Comparison of ENCODE assay signal across 9 cellular contexts in the genomic region with DNA sequence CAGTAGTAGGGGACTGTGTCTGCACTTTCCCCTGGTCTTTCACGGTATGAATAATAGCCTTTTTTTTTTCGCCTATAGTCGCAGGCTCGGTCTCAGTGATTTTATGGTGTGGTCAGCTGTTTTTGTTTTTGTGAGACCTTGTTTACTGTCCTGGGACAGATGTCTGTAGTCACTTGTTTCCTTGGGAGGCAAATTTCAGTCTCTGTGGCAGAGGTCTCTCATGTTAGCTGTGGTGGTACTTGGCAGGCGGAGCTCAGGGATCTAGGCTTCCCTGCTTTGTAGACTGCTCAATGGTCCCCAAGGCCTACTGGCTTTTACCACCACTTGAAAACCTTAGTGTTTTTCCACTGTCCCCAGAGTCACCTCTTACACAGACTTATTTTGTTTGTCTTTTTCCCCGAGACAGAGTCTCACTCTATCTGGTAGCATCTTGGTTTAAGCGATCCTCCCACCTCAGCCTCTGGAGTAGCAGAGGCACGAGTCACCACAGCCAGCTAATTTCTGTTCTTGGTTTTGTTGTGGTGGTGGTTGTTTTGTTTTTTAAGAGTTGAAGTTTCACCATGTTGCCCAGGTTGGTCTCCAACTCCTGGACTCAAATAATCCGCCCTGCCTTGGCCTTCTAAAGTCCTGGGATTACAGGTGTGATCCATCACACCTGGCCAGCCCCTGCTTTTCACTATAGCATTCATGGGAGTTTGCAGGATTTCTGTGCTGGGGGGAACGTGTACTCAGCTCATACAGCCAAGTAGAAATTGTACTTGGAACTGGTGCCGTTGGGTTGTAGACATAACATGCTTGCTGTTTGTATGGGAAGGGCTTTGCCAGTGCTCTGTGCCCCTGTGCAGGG. TPM values are rescaled to one million over a fixed set of nuclear protein-coding genes. Genes with fewer than 3 reads are reported as not detected.
DNase-seq lines count a peak whose midpoint lies in the region; ATAC-seq and TF ChIP-seq lines count a peak whose summit lies in the region.
"Had no signal": no experiment of that assay in that cellular context is flagged by ENCODE, and none has a peak within 500 bp of the region (broad histone marks: within the 10 kb centered on the region; RNA-seq: fewer than 3 reads in every experiment).

No MANE protein-coding gene starts in this region.

- H3K4me3 Mint-ChIP-seq in activated CD4-positive, alpha-beta memory T cell treated with anti-CD3 and anti-CD28 coated beads for 36 hours: no peak overlapping the region
- H3K4me3 Mint-ChIP-seq in activated CD4-positive, alpha-beta memory T cell treated with anti-CD3 and anti-CD28 coated beads, Interleukin-2, amount 10 ng/mL, durations not matched to agents 7 days and 5 days: no peak overlapping the region

- no peaks in the 10 kb centered on the region for H3K27me3 ChIP-seq in hepatocyte
- H3K27me3 ChIP-seq in subcutaneous abdominal adipose tissue (ENCODE audit: control insufficient read depth in 5 of 5, insufficient read depth in 4 of 5, low read length in 5 of 5): no peaks in the 10 kb centered on the region

- POLR2A ChIA-PET in activated CD4-positive, alpha-beta memory T cell treated with anti-CD3 and anti-CD28 coated beads for 36 hours (lab: Charles Lee): interaction anchor here (1.0 to 3.2 kb wide), 9 partner anchors 9 to 393 kb away, joined by 3 to 45 read pairs (median 8); a partner anchor contains a TSS
- POLR2A ChIA-PET in activated CD4-positive, alpha-beta memory T cell treated with anti-CD3 and anti-CD28 coated beads, Interleukin-2, amount 10 ng/mL, durations not matched to agents 7 days and 5 days (lab: Charles Lee): interaction anchor here (0.6 to 4.9 kb wide), 20 partner anchors 8 to 459 kb away, joined by 3 to 75 read pairs (median 6); a partner anchor contains a TSS

- peaks cover 6% of the 10 kb centered on the region for H3K4me1 ChIP-seq in hepatocyte (ENCODE audit: insufficient read depth)
- H3K4me1 ChIP-seq in subcutaneous abdominal adipose tissue (ENCODE audit: control insufficient read depth in 5 of 5, insufficient read depth in 5 of 5, low read length in 5 of 5): peaks cover 7 to 20% (median 17%) of the 10 kb centered on the region in 5 donors

- no peaks in the 10 kb centered on the region for H3K36me3 Mint-ChIP-seq in activated CD4-positive, alpha-beta memory T cell treated with anti-CD3 and anti-CD28 coated beads for 36 hours
- H3K36me3 Mint-ChIP-seq in activated CD4-positive, alpha-beta memory T cell treated with anti-CD3 and anti-CD28 coated beads, Interleukin-2, amount 10 ng/mL, durations not matched to agents 7 days and 5 days (ENCODE audit: low read depth): peaks cover 4% of the 10 kb centered on the region

- CTCF ChIA-PET in activated CD4-positive, alpha-beta memory T cell treated with anti-CD3 and anti-CD28 coated beads for 36 hours (lab: Charles Lee): interaction anchor here (2.1 kb wide), 1 partner anchor 55 kb away, joined by 7 read pairs; no protein-coding TSS in a partner anchor
- CTCF ChIA-PET in activated CD4-positive, alpha-beta memory T cell treated with anti-CD3 and anti-CD28 coated beads, Interleukin-2, amount 10 ng/mL, durations not matched to agents 7 days and 5 days (lab: Charles Lee): interaction anchor here (1.0 kb wide), 1 partner anchor 54 kb away, joined by 3 read pairs; no protein-coding TSS in a partner anchor

- no peak for ATAC-seq in GM21737 (IDR thresholded peaks at IDR 0.05; ENCODE audit: unreplicated experiment)
- no peak for ATAC-seq in HG03354 (IDR thresholded peaks at IDR 0.05; ENCODE audit: poor library complexity, severe bottlenecking, unreplicated experiment)

- H3K36me3 ChIP-seq in hepatocyte (replicated peaks; ENCODE audit: insufficient read depth, low read depth) (no peaks in the 10 kb centered on the region), subcutaneous abdominal adipose tissue (ENCODE audit: control insufficient read depth in 5 of 5, insufficient read depth in 5 of 5, low read length in 5 of 5) (no peaks in the 10 kb centered on the region)

- WGBS in hepatocyte (ENCODE audit: low lambda C conversion rate, missing lambda C conversion rate): 71% methylated on average over 11 of the region's 11 CpGs

- peak; percentile 60 for DNase-seq in activated CD4-positive, alpha-beta memory T cell treated with anti-CD3 and anti-CD28 coated beads for 36 hours
- DNase-seq in activated CD4-positive, alpha-beta memory T cell treated with anti-CD3 and anti-CD28 coated beads, Interleukin-2, amount 10 ng/mL, durations not matched to agents 7 days and 5 days: no peak
- DNase-seq in RPMI8226 (peak; percentile 56), hepatocyte (ENCODE audit: low spot score) (no peak), NCI-H187 (lab: John Stamatoyannopoulos, UW) (no peak)

- H3K27ac ChIP-seq in hepatocyte (peak overlapping the region; percentile 98), subcutaneous abdominal adipose tissue (ENCODE audit: low read depth, low read length) (peak overlapping the region; percentile 99)

- peak overlapping the region; percentile 66 for H3K4me2 ChIP-seq in hepatocyte

- no peaks in the 10 kb centered on the region for H3K27me3 Mint-ChIP-seq in activated CD4-positive, alpha-beta memory T cell treated with anti-CD3 and anti-CD28 coated beads for 36 hours
- H3K27me3 Mint-ChIP-seq in activated CD4-positive, alpha-beta memory T cell treated with anti-CD3 and anti-CD28 coated beads, Interleukin-2, amount 10 ng/mL, durations not matched to agents 7 days and 5 days: peaks cover 8% of the 10 kb centered on the region

- no peaks in the 10 kb centered on the region for H3K9me2 ChIP-seq in hepatocyte (replicated peaks; ENCODE audit: insufficient read depth)

- H3K9me3 ChIP-seq in hepatocyte (ENCODE audit: low read depth) (no peaks in the 10 kb centered on the region), subcutaneous abdominal adipose tissue (ENCODE audit: control insufficient read depth in 5 of 5, low read length in 5 of 5) (peaks cover 0 to 6% (median 0%) of the 10 kb centered on the region in 5 donors)

- no peaks in the 10 kb centered on the region for H3K9me3 Mint-ChIP-seq in activated CD4-positive, alpha-beta memory T cell treated with anti-CD3 and anti-CD28 coated beads for 36 hours
- peaks cover 4% of the 10 kb centered on the region for H3K9me3 Mint-ChIP-seq in activated CD4-positive, alpha-beta memory T cell treated with anti-CD3 and anti-CD28 coated beads, Interleukin-2, amount 10 ng/mL, durations not matched to agents 7 days and 5 days

- H3K4me1 Mint-ChIP-seq in activated CD4-positive, alpha-beta memory T cell treated with anti-CD3 and anti-CD28 coated beads for 36 hours (ENCODE audit: low read depth): peaks cover 20% of the 10 kb centered on the region
- peaks cover 24% of the 10 kb centered on the region for H3K4me1 Mint-ChIP-seq in activated CD4-positive, alpha-beta memory T cell treated with anti-CD3 and anti-CD28 coated beads, Interleukin-2, amount 10 ng/mL, durations not matched to agents 7 days and 5 days

- no peaks in the 10 kb centered on the region for H3K79me2 ChIP-seq in hepatocyte

- no peaks in the 10 kb centered on the region for H4K20me1 ChIP-seq in hepatocyte (ENCODE audit: insufficient read depth, poor library complexity, severe bottlenecking)

- H3K4me3 ChIP-seq in hepatocyte (no peak overlapping the region), subcutaneous abdominal adipose tissue (ENCODE audit: low read depth in 1 of 5, low read length in 5 of 5) (no peak overlapping the region)

- H3K9ac ChIP-seq in subcutaneous abdominal adipose tissue (ENCODE audit: low read length in 5 of 5): no peak overlapping the region

- no peak for TF ChIP-seq CTCF in hepatocyte (IDR thresholded peaks at IDR 0.05; ENCODE audit: poor library complexity)

- H2AFZ ChIP-seq in hepatocyte: no peak overlapping the region

- intact Hi-C loops in activated CD4-positive, alpha-beta memory T cell treated with anti-CD3 and anti-CD28 coated beads for 36 hours (cut with micrococcal nuclease): loop anchor here (2.0 to 10.0 kb wide), 4 partner anchors 181 to 1381 kb away; a partner anchor contains a TSS

- no peak overlapping the region for H3K27ac Mint-ChIP-seq in activated CD4-positive, alpha-beta memory T cell treated with anti-CD3 and anti-CD28 coated beads for 36 hours
- no peak overlapping the region for H3K27ac Mint-ChIP-seq in activated CD4-positive, alpha-beta memory T cell treated with anti-CD3 and anti-CD28 coated beads, Interleukin-2, amount 10 ng/mL, durations not matched to agents 7 days and 5 days

RNA-seq across cellular contexts. Expression of a gene that starts 10.3 kb away (rescaled TPM):
- 1,000 to 10,000 TPM; 1,390 to 1,409 TPM for total RNA-seq in activated CD4-positive, alpha-beta memory T cell treated with anti-CD3 and anti-CD28 coated beads for 36 hours
- 1,000 to 10,000 TPM; 1,570 to 1,691 TPM for total RNA-seq in activated CD4-positive, alpha-beta memory T cell treated with anti-CD3 and anti-CD28 coated beads, Interleukin-2, amount 10 ng/mL, durations not matched to agents 7 days and 5 days
- total RNA-seq in hepatocyte: under 0.01 TPM in 2 replicates
- polyA plus RNA-seq in hepatocyte: not detected in 2 replicates
- polyA plus RNA-seq: BJ had no signal

RNA-seq across cellular contexts. Expression of a gene that starts 15.7 kb away (rescaled TPM):
- 10 to 100 TPM; 15.9 to 18.7 TPM for total RNA-seq in activated CD4-positive, alpha-beta memory T cell treated with anti-CD3 and anti-CD28 coated beads for 36 hours
- 10 to 100 TPM; 18.3 to 18.8 TPM for total RNA-seq in activated CD4-positive, alpha-beta memory T cell treated with anti-CD3 and anti-CD28 coated beads, Interleukin-2, amount 10 ng/mL, durations not matched to agents 7 days and 5 days
- 21.9 and 22.2 TPM in 2 replicates for total RNA-seq in hepatocyte
- 23.0 and 23.6 TPM in 2 replicates for polyA plus RNA-seq in hepatocyte

Comparison
In these comparisons a context has a peak if more than half of its experiments do, and no peak if none do; other contexts are left out.
1. DNase-seq: peak in activated CD4-positive, alpha-beta memory T cell treated with anti-CD3 and anti-CD28 coated beads for 36 hours (single experiment) and RPMI8226 (single experiment); none in activated CD4-positive, alpha-beta memory T cell treated with anti-CD3 and anti-CD28 coated beads, Interleukin-2, amount 10 ng/mL, durations not matched to agents 7 days and 5 days (single experiment), hepatocyte (single experiment) and NCI-H187 (0 of 2).
2. RNA of a gene that starts 10.3 kb away (total RNA-seq): 1,570 to 1,691 TPM in activated CD4-positive, alpha-beta memory T cell treated with anti-CD3 and anti-CD28 coated beads, Interleukin-2, amount 10 ng/mL, durations not matched to agents 7 days and 5 days and 1,390 to 1,409 TPM in activated CD4-positive, alpha-beta memory T cell treated with anti-CD3 and anti-CD28 coated beads for 36 hours; under 0.01 TPM in hepatocyte; every median in the first group is over 1,000 times any median in the second.